ENCODE assay signal across 1 cellular context in genomic region chr16:88785106-88785924, GRCh38.
A peak's percentile ranks its signal among the peaks of the same experiment; 100 is the strongest.
TF ChIP-seq lines count a peak whose summit lies in the region.

A gene with protein sequence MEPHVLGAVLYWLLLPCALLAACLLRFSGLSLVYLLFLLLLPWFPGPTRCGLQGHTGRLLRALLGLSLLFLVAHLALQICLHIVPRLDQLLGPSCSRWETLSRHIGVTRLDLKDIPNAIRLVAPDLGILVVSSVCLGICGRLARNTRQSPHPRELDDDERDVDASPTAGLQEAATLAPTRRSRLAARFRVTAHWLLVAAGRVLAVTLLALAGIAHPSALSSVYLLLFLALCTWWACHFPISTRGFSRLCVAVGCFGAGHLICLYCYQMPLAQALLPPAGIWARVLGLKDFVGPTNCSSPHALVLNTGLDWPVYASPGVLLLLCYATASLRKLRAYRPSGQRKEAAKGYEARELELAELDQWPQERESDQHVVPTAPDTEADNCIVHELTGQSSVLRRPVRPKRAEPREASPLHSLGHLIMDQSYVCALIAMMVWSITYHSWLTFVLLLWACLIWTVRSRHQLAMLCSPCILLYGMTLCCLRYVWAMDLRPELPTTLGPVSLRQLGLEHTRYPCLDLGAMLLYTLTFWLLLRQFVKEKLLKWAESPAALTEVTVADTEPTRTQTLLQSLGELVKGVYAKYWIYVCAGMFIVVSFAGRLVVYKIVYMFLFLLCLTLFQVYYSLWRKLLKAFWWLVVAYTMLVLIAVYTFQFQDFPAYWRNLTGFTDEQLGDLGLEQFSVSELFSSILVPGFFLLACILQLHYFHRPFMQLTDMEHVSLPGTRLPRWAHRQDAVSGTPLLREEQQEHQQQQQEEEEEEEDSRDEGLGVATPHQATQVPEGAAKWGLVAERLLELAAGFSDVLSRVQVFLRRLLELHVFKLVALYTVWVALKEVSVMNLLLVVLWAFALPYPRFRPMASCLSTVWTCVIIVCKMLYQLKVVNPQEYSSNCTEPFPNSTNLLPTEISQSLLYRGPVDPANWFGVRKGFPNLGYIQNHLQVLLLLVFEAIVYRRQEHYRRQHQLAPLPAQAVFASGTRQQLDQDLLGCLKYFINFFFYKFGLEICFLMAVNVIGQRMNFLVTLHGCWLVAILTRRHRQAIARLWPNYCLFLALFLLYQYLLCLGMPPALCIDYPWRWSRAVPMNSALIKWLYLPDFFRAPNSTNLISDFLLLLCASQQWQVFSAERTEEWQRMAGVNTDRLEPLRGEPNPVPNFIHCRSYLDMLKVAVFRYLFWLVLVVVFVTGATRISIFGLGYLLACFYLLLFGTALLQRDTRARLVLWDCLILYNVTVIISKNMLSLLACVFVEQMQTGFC (N-terminal part only) (minus strand): TSS chr16:88785220. CDS start chr16:88784964, 256 bp downstream.

TF ChIP-seq in SK-N-SH, 30 proteins besides CTCF, POLR2A, EP300 and RAD21 (continued from another document):
- TF ChIP-seq MAX (IDR thresholded peaks at IDR 0.05; ENCODE audit: low read depth) (peak; percentile 64; the same call in 1 of the 2 replicates), GABPA (IDR thresholded peaks at IDR 0.05; ENCODE audit: low read depth) (no peak), SMC3 (IDR thresholded peaks at IDR 0.05; ENCODE audit: low read depth, low read length) (peak; percentile 70), REST (IDR thresholded peaks at IDR 0.05; ENCODE audit: low read depth, low read length) (peak; percentile 18; the same call in 1 of the 2 replicates)
- TF ChIP-seq, protein P1, sequence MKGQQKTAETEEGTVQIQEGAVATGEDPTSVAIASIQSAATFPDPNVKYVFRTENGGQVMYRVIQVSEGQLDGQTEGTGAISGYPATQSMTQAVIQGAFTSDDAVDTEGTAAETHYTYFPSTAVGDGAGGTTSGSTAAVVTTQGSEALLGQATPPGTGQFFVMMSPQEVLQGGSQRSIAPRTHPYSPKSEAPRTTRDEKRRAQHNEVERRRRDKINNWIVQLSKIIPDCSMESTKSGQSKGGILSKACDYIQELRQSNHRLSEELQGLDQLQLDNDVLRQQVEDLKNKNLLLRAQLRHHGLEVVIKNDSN (IDR thresholded peaks at IDR 0.05; ENCODE audit: borderline replicate concordance, low read depth): no peak
